Comparison of ENCODE assay signal across 3 cellular contexts in genomic region chr12:49582201-49582600, GRCh38.
TF ChIP-seq lines count a peak whose summit lies in the region.

No MANE protein-coding gene starts in this region.

TF ChIP-seq in GM12891, 5 proteins besides CTCF, POLR2A, EP300 and RAD21:
- no peak for TF ChIP-seq SPI1 (IDR thresholded peaks at IDR 0.05; ENCODE audit: low read depth, low read length)
- no peak for TF ChIP-seq PAX5 (IDR thresholded peaks at IDR 0.05; ENCODE audit: insufficient read depth, low read length, severe bottlenecking)
- no peak for TF ChIP-seq POLR2AphosphoS5 (IDR thresholded peaks at IDR 0.05; ENCODE audit: low read depth, low read length)
- no peak for TF ChIP-seq TAF1 (IDR thresholded peaks at IDR 0.05; ENCODE audit: low read depth, low read length)
- no peak for TF ChIP-seq POU2F2 (IDR thresholded peaks at IDR 0.05; ENCODE audit: low read depth, low read length)

TF ChIP-seq in GM12878, 131 proteins besides CTCF, POLR2A, EP300 and RAD21:
- TF ChIP-seq SRF (IDR thresholded peaks at IDR 0.05; ENCODE audit: low read depth in 2 of 2, low read length in 2 of 2) = 0 out of 4 replicates have a peak, but pooled peaks of 1 of the 2 experiments have one; percentile 29
- no peak for TF ChIP-seq TCF3 (IDR thresholded peaks at IDR 0.05; ENCODE audit: borderline replicate concordance, insufficient read depth, low read depth, low read length)

TF ChIP-seq in SK-N-SH treated with all-trans-retinoic acid at 6 μM for 48 hours, 23 proteins besides CTCF, POLR2A, EP300 and RAD21:
- TF ChIP-seq PPARA (CRISPR knock-in tag; IDR thresholded peaks at IDR 0.05; ENCODE audit: borderline replicate concordance) (no peak), ZNF8 (CRISPR knock-in tag; IDR thresholded peaks at IDR 0.05) (no peak), TSHZ2 (CRISPR knock-in tag; IDR thresholded peaks at IDR 0.05) (no peak), PATZ1 (CRISPR knock-in tag; IDR thresholded peaks at IDR 0.05; ENCODE audit: borderline replicate concordance) (no peak), TCF4 (CRISPR knock-in tag; IDR thresholded peaks at IDR 0.05; ENCODE audit: borderline replicate concordance) (no peak), ZNF565 (CRISPR knock-in tag; conservative IDR thresholded peaks at IDR 0.05; ENCODE audit: low read depth) (no peak), ZNF70 (CRISPR knock-in tag; IDR thresholded peaks at IDR 0.05) (no peak), BACH2 (CRISPR knock-in tag; IDR thresholded peaks at IDR 0.05; ENCODE audit: borderline replicate concordance) (no peak), ZFP3 (CRISPR knock-in tag; IDR thresholded peaks at IDR 0.05) (no peak), ARNTL (CRISPR knock-in tag; IDR thresholded peaks at IDR 0.05; ENCODE audit: borderline replicate concordance, low read depth) (no peak), POU6F1 (CRISPR knock-in tag; IDR thresholded peaks at IDR 0.05; ENCODE audit: borderline replicate concordance, low read depth) (no peak), OSR1 (CRISPR knock-in tag; IDR thresholded peaks at IDR 0.05) (no peak), CREB5 (CRISPR knock-in tag; IDR thresholded peaks at IDR 0.05; ENCODE audit: low read depth) (no peak), ZFP30 (CRISPR knock-in tag; IDR thresholded peaks at IDR 0.05) (no peak), RARB (CRISPR knock-in tag; IDR thresholded peaks at IDR 0.05) (no peak), ESRRG (CRISPR knock-in tag; IDR thresholded peaks at IDR 0.05) (no peak), TOX (CRISPR knock-in tag; IDR thresholded peaks at IDR 0.05; ENCODE audit: borderline replicate concordance) (no peak), ZC3H10 (CRISPR knock-in tag; IDR thresholded peaks at IDR 0.05) (no peak)
TF ChIP-seq in SK-N-SH treated with all-trans-retinoic acid at 6 μM for 48 hours: peak in this region for 0.
